ENCODE assay signal across 7 cellular contexts in the genomic region with DNA sequence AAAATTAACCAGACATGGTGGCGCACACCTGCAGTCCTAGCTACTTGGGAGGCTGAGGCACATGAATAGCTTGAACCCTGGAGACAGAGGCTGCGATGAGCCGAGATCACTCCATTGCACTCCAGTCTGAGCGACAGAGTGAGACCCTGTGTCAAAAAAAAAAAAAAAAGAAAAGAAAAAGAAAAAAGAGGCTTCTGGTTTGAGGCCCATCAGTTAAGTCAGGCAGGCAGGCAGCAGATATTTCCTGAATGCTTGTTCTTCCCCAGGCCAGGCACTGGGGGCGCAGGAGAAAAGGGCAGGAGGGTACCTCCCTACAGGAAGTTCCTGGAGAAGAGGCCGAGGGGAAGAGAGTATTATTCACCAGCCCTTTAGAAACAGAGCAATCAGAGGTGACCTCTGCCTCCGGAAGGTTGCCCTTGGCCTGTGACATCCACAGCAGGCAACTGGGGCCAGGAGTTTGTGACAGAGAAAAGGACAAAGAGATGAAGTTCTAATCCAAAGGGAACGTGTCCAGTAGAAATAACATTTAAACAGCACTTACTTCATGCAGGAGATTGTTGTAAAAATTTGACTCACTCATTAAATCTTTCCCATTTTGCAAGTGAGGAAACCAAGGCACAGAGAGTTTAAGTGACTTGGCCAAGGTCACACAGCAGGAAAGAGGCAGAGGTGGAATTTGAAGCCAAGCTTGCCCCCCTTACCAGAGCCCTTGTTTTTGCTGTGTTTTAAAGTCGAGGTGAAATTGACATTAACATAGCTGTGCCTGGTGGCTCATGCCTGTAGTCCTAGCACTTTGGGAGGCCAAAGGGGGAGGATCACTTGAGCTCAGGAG. TPM values are rescaled to one million over a fixed set of nuclear protein-coding genes. Genes with fewer than 3 reads are reported as not detected.
DNase-seq lines count a peak whose midpoint lies in the region; ATAC-seq and TF ChIP-seq lines count a peak whose summit lies in the region.
"Had no signal": no experiment of that assay in that cellular context is flagged by ENCODE, and none has a peak within 500 bp of the region (broad histone marks: within the 10 kb centered on the region; RNA-seq: fewer than 3 reads in every experiment).

No MANE protein-coding gene starts in this region.

- 48 to 52% methylated on average over 9 of the region's 9 CpGs for WGBS in lung, 2 donors

- TF ChIP-seq CTCF in WERI-Rb-1 (IDR thresholded peaks at IDR 0.05; ENCODE audit: low read depth, low read length) (no peak), lung (IDR thresholded peaks at IDR 0.05; ENCODE audit: control extremely low read depth, extremely low read depth) (no peak)

- no peaks in the 10 kb centered on the region for H3K36me3 ChIP-seq in WERI-Rb-1
- no peaks in the 10 kb centered on the region for H3K36me3 ChIP-seq in lung (ENCODE audit: control insufficient read depth in 2 of 2, insufficient read depth in 2 of 2, low read length in 2 of 2)
- H3K36me3 ChIP-seq: neutrophil had no signal

- H3K4me1 ChIP-seq in lung (ENCODE audit: control insufficient read depth in 2 of 2, insufficient read depth in 2 of 2, low read length in 2 of 2): peaks cover 0 to 2% of the 10 kb centered on the region in 2 donors

- ATAC-seq in lung (ENCODE audit: insufficient read depth, low FRiP score) (peak; percentile 73), HG03135 (IDR thresholded peaks at IDR 0.05; ENCODE audit: unreplicated experiment) (no peak)

- H3K27ac ChIP-seq in WERI-Rb-1 (no peak overlapping the region), lung (ENCODE audit: low read depth in 1 of 2, low read length in 1 of 2) (peak overlapping the region in 1 of 2 donors; percentile 80)
- H3K27ac ChIP-seq: neutrophil had no signal

- H3K27me3 ChIP-seq in WERI-Rb-1 (ENCODE audit: insufficient read depth, low read depth, severe bottlenecking): no peaks in the 10 kb centered on the region
- no peaks in the 10 kb centered on the region for H3K27me3 ChIP-seq in lung (ENCODE audit: control insufficient read depth, insufficient read depth)

- DNase-seq in stimulated activated CD4-positive, alpha-beta T cell treated with anti-CD3 and anti-CD28 coated beads, Interleukin-15, amount 100 ng/mL, for 24 hours: peak; percentile 53
- no peak for DNase-seq in stimulated activated CD4-positive, alpha-beta T cell treated with anti-CD3 and anti-CD28 coated beads, Interleukin-4, amount 100 ng/mL, for 1 hour
- peak; percentile 55 for DNase-seq in WERI-Rb-1
- peak; percentile 41 for DNase-seq in lung (ENCODE audit: low spot score)
- no peak for DNase-seq in activated CD8-positive, alpha-beta memory T cell treated with anti-CD3 and anti-CD28 coated beads, Interleukin-2, amount 50 U/mL, for 48 hours

- H3K9me3 ChIP-seq in WERI-Rb-1 (ENCODE audit: severe bottlenecking): no peaks in the 10 kb centered on the region
- H3K9me3 ChIP-seq in lung (ENCODE audit: control insufficient read depth in 2 of 2, insufficient read depth in 1 of 2, low read length in 1 of 2): no peaks in the 10 kb centered on the region
- H3K9me3 ChIP-seq: neutrophil had no signal

- H3K4me3 ChIP-seq in WERI-Rb-1 (ENCODE audit: low read depth, low read length): no peak overlapping the region
- H3K4me3 ChIP-seq in lung: no peak overlapping the region

RNA-seq across cellular contexts. Expression of a gene that starts 4.3 kb away (rescaled TPM):
- under 1 TPM in 1 of 2 donors, not detected in 1; 0.52 TPM for total RNA-seq in lung
- polyA plus RNA-seq in lung: under 1 TPM in 1 of 2 donors, not detected in 1; 0.50 TPM

RNA-seq across cellular contexts. Expression of a gene that starts 7.9 kb away (rescaled TPM):
- total RNA-seq in lung: 10 to 100 TPM in 1 of 2 donors, 1 to 10 TPM in 1; 8.4 to 21.5 TPM
- 10 to 100 TPM in 1 of 2 donors, 1 to 10 TPM in 1; 7.0 to 22.7 TPM for polyA plus RNA-seq in lung

RNA-seq across cellular contexts. Expression of a gene that starts 17.5 kb away (rescaled TPM):
- total RNA-seq in lung: 10 to 100 TPM; 10.1 to 18.6 TPM
- 1 to 10 TPM; 5.7 to 5.9 TPM for polyA plus RNA-seq in lung

RNA-seq across cellular contexts. Expression of a gene that starts 38.3 kb away (rescaled TPM):
- 10 to 100 TPM in 1 of 2 donors, under 1 TPM in 1; 0.71 to 14.3 TPM for total RNA-seq in lung
- 10 to 100 TPM in 1 of 2 donors, 1 to 10 TPM in 1; 2.5 to 20.6 TPM for polyA plus RNA-seq in lung

RNA-seq across cellular contexts. Expression of a gene that starts 49.0 kb away (rescaled TPM):
- 10 to 100 TPM in 1 of 2 donors, 1 to 10 TPM in 1; 3.5 to 10.7 TPM for total RNA-seq in lung
- 10 to 100 TPM in 1 of 2 donors, 1 to 10 TPM in 1; 4.1 to 11.2 TPM for polyA plus RNA-seq in lung

Comparison
In these comparisons a context has a peak if more than half of its experiments do, and no peak if none do; other contexts are left out.
1. DNase-seq: peak in stimulated activated CD4-positive, alpha-beta T cell treated with anti-CD3 and anti-CD28 coated beads, Interleukin-15, amount 100 ng/mL, for 24 hours (single experiment), WERI-Rb-1 (single experiment) and lung (single experiment); none in stimulated activated CD4-positive, alpha-beta T cell treated with anti-CD3 and anti-CD28 coated beads, Interleukin-4, amount 100 ng/mL, for 1 hour (single experiment) and activated CD8-positive, alpha-beta memory T cell treated with anti-CD3 and anti-CD28 coated beads, Interleukin-2, amount 50 U/mL, for 48 hours (single experiment).